ENCODE assay signal across 8 cellular contexts in the genomic region with DNA sequence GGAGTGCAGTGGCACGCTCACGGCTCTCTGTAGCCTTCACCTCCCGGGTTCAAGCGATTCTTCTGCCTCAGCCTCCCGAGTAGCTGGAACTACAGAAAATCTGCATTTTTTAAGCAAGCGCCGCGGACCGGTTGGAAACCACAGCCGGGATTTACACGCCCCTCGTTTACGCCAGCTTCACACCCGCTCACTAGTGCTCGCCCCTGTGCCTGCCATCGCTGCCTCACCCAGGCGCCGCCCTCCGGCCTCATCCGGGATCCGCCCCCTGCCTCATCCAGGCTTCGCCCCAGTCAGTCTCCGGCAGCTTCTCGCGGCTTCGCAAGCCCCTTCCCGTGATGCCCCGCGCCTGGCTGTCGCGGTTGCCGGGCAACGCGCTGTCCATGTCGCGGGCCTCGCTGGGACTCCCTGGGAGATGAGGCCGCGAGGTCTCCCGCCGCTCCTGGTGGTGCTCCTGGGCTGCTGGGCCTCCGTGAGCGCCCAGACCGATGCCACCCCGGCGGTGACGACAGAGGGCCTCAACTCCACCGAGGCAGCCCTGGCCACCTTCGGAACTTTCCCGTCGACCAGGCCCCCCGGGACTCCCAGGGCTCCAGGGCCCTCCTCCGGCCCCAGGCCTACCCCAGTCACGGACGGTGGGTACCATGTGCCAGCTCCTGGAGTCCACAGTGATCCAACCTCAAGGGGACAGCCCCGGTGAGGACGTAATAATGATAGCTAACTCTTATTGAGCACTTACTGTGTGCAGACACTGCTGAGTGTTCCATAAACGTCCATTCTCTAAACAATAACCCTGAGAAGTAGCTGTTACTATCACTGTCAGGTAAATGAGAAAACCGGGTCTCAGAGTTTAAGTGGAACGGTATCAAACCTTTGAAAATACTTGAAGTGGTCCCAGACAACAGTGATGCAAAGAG. TPM values are rescaled to one million over a fixed set of nuclear protein-coding genes. Genes with fewer than 3 reads are reported as not detected.
A peak's percentile ranks its signal among the peaks of the same experiment; 100 is the strongest.
DNase-seq lines count a peak whose midpoint lies in the region; ATAC-seq and TF ChIP-seq lines count a peak whose summit lies in the region.

Gene TCTN1, plus strand, starts transcription at position 359 of the 914 bp plus-strand sequence. Its CDS starts 54 bp downstream, at position 413.

- H2AFZ ChIP-seq in DND-41 (ENCODE audit: low read depth, low read length) (peak within 1 kb of the TSS; percentile 91), Karpas-422 (ENCODE audit: low read length) (peak within 1 kb of the TSS; percentile 93)

- peak within 1 kb of the TSS; percentile 65 for H3K9ac ChIP-seq in DND-41 (ENCODE audit: low read depth, low read length)
- peak within 1 kb of the TSS; percentile 84 for H3K9ac ChIP-seq in Karpas-422 (ENCODE audit: low read length)

- H3K36me3 ChIP-seq in DND-41 (ENCODE audit: insufficient read depth, low read length), result no peaks in the 10 kb centered on the region
- no peaks in the 10 kb centered on the region for H3K36me3 ChIP-seq in Karpas-422 (ENCODE audit: insufficient read depth, low read length)
- no peaks in the 10 kb centered on the region for H3K36me3 ChIP-seq in esophagus squamous epithelium

- WGBS in esophagus squamous epithelium, 2 donors, result 4 to 6% methylated on average over 9 to 22 of the region's 60 CpGs

- peak in 2 of 4 donors; percentile 16 to 65 for TF ChIP-seq POLR2A in esophagus squamous epithelium (IDR thresholded peaks at IDR 0.05)

- H3K9me3 ChIP-seq in DND-41 (ENCODE audit: insufficient read depth, low read length, severe bottlenecking), result no peaks in the 10 kb centered on the region
- H3K9me3 ChIP-seq in Karpas-422 (ENCODE audit: low read length), result no peaks in the 10 kb centered on the region
- no peaks in the 10 kb centered on the region for H3K9me3 ChIP-seq in esophagus squamous epithelium

- TF ChIP-seq CTCF in DND-41 (IDR thresholded peaks at IDR 0.05; ENCODE audit: borderline replicate concordance, extremely low read depth, low read length, poor library complexity, severe bottlenecking) (no peak), esophagus squamous epithelium (IDR thresholded peaks at IDR 0.05) (peak in 2 of 6 experiments; percentile 10 to 26)

- H3K4me3 Mint-ChIP-seq in activated T-helper 1 cell treated with anti-CD3 and anti-CD28 coated beads, Interleukin-12 subunit alpha, Interleukin-12 subunit beta, Interleukin-2, Interleukin-4 antibody, amounts not matched to agents 30 ng/mL and 10 ng/mL and 1 ng/mL, durations not matched to agents 14 hours and 24 hours and 36 hours, result peak within 1 kb of the TSS; percentile 83

- H3K27ac ChIP-seq in DND-41 (ENCODE audit: low read length) (peak within 1 kb of the TSS; percentile 80), Karpas-422 (ENCODE audit: low read length) (0 out of 2 replicates have a peak within 1 kb of the TSS, but pooled peaks have one; percentile 44), esophagus squamous epithelium (peak within 1 kb of the TSS; percentile 68 to 83 (median 75))

- peaks cover 4% of the 10 kb centered on the region for H3K27me3 Mint-ChIP-seq in activated T-helper 1 cell treated with anti-CD3 and anti-CD28 coated beads, Interleukin-12 subunit alpha, Interleukin-12 subunit beta, Interleukin-2, Interleukin-4 antibody, amounts not matched to agents 30 ng/mL and 10 ng/mL and 1 ng/mL, durations not matched to agents 14 hours and 24 hours and 36 hours (ENCODE audit: insufficient read depth)

- ATAC-seq in DND-41 (ENCODE audit: insufficient read depth, low read depth) (peak; percentile 100), GM21825 (IDR thresholded peaks at IDR 0.05; ENCODE audit: unreplicated experiment) (peak; percentile 91)

- intact Hi-C loops in activated T-helper 1 cell treated with anti-CD3 and anti-CD28 coated beads, Interleukin-12 subunit alpha, Interleukin-12 subunit beta, Interleukin-2, Interleukin-4 antibody, amounts not matched to agents 30 ng/mL and 10 ng/mL and 1 ng/mL, durations not matched to agents 14 hours and 24 hours and 36 hours (cut with micrococcal nuclease), result loop anchor here (1.0 to 2.0 kb wide), 6 partner anchors 9 to 146 kb away; partner anchors contain the start of genes FAM216A, GPN3, PPP1CC and PPTC7
- intact Hi-C loops in esophagus squamous epithelium (cut with DNase I), result no loop called here

- H3K79me2 ChIP-seq in DND-41 (ENCODE audit: insufficient read depth, low read length) (no peaks in the 10 kb centered on the region), Karpas-422 (ENCODE audit: low read length) (no peaks in the 10 kb centered on the region)

- H3K9me3 Mint-ChIP-seq in activated T-helper 1 cell treated with anti-CD3 and anti-CD28 coated beads, Interleukin-12 subunit alpha, Interleukin-12 subunit beta, Interleukin-2, Interleukin-4 antibody, amounts not matched to agents 30 ng/mL and 10 ng/mL and 1 ng/mL, durations not matched to agents 14 hours and 24 hours and 36 hours, result no peaks in the 10 kb centered on the region

- H3K27me3 ChIP-seq in DND-41 (ENCODE audit: insufficient read depth, low read length, poor library complexity), result no peaks in the 10 kb centered on the region
- H3K27me3 ChIP-seq in Karpas-422 (ENCODE audit: low read length), result no peaks in the 10 kb centered on the region
- no peaks in the 10 kb centered on the region for H3K27me3 ChIP-seq in esophagus squamous epithelium

- H3K27ac Mint-ChIP-seq in activated T-helper 1 cell treated with anti-CD3 and anti-CD28 coated beads, Interleukin-12 subunit alpha, Interleukin-12 subunit beta, Interleukin-2, Interleukin-4 antibody, amounts not matched to agents 30 ng/mL and 10 ng/mL and 1 ng/mL, durations not matched to agents 14 hours and 24 hours and 36 hours, result peak within 1 kb of the TSS; percentile 81

- no peaks in the 10 kb centered on the region for H3K36me3 Mint-ChIP-seq in activated T-helper 1 cell treated with anti-CD3 and anti-CD28 coated beads, Interleukin-12 subunit alpha, Interleukin-12 subunit beta, Interleukin-2, Interleukin-4 antibody, amounts not matched to agents 30 ng/mL and 10 ng/mL and 1 ng/mL, durations not matched to agents 14 hours and 24 hours and 36 hours (ENCODE audit: low read depth)

- H4K20me1 ChIP-seq in DND-41 (ENCODE audit: insufficient read depth, low read length) (no peaks in the 10 kb centered on the region), Karpas-422 (ENCODE audit: insufficient read depth, low read depth, low read length) (no peaks in the 10 kb centered on the region)

- H3K4me1 ChIP-seq in DND-41 (ENCODE audit: insufficient read depth, low read length) (peaks cover 20% of the 10 kb centered on the region), Karpas-422 (ENCODE audit: low read length) (peaks cover 30% of the 10 kb centered on the region), esophagus squamous epithelium (peaks cover 0 to 15% (median 8%) of the 10 kb centered on the region in 3 donors)

- H3K4me3 ChIP-seq in DND-41 (ENCODE audit: low read depth in 1 of 2, low read length in 2 of 2), result peak within 1 kb of the TSS; percentile 46 to 74; a peak in 3 of 4 replicates
- H3K4me3 ChIP-seq in Karpas-422 (ENCODE audit: low read length), result peak within 1 kb of the TSS; percentile 84
- peak within 1 kb of the TSS; percentile 57 to 81 (median 74) for H3K4me3 ChIP-seq in esophagus squamous epithelium

- DNase-seq in DND-41 (peak; percentile 99), Karpas-422 (peak; percentile 98), RKO (ENCODE audit: low spot score) (peak; percentile 96), esophagus squamous epithelium (lab: John Stamatoyannopoulos, UW) (peak; percentile 72), myocyte (ENCODE audit: low read depth) (peak; percentile 96)
- DNase-seq in activated T-helper 1 cell treated with anti-CD3 and anti-CD28 coated beads, Interleukin-12 subunit alpha, Interleukin-12 subunit beta, Interleukin-2, Interleukin-4 antibody, amounts not matched to agents 30 ng/mL and 10 ng/mL and 1 ng/mL, durations not matched to agents 14 hours and 24 hours and 36 hours (ENCODE audit: low spot score), result peak; percentile 98
- DNase-seq in stimulated activated CD8-positive, alpha-beta memory T cell treated with anti-CD3 and anti-CD28 coated beads, Interleukin-7, amount 100 ng/mL, for 4 hours (ENCODE audit: low read depth in 2 of 2), result peak; percentile 91 to 96

- H3K9me2 ChIP-seq in Karpas-422 (replicated peaks; ENCODE audit: insufficient read depth, low read length), result no peaks in the 10 kb centered on the region

- H3K4me1 Mint-ChIP-seq in activated T-helper 1 cell treated with anti-CD3 and anti-CD28 coated beads, Interleukin-12 subunit alpha, Interleukin-12 subunit beta, Interleukin-2, Interleukin-4 antibody, amounts not matched to agents 30 ng/mL and 10 ng/mL and 1 ng/mL, durations not matched to agents 14 hours and 24 hours and 36 hours (ENCODE audit: low read depth), result peaks cover 8% of the 10 kb centered on the region

- H3K4me2 ChIP-seq in DND-41 (ENCODE audit: insufficient read depth, low read length), result peak within 1 kb of the TSS; percentile 92
- peak within 1 kb of the TSS; percentile 89 for H3K4me2 ChIP-seq in Karpas-422 (ENCODE audit: low read depth, low read length, poor library complexity, severe bottlenecking)

RNA-seq across cellular contexts. Expression of gene TCTN1, which starts in this region (rescaled TPM):
- total RNA-seq in Karpas-422 (2014; rRNA removed; shearing (Covaris generic); ENCODE audit: low replicate concordance), result 31.0 and 31.3 TPM in 2 replicates
- 7.6 and 8.8 TPM in 2 replicates for total RNA-seq in activated T-helper 1 cell treated with anti-CD3 and anti-CD28 coated beads, Interleukin-12 subunit alpha, Interleukin-12 subunit beta, Interleukin-2, Interleukin-4 antibody, amounts not matched to agents 30 ng/mL and 10 ng/mL and 1 ng/mL, durations not matched to agents 14 hours and 24 hours and 36 hours
- 10 to 100 TPM in 2 of 4 donors, 1 to 10 TPM in 2; 4.4 to 15.6 (median 8.8) TPM for total RNA-seq in esophagus squamous epithelium
- 34.6 and 48.4 TPM in 2 replicates for total RNA-seq in myocyte
- 43.5 TPM for polyA plus RNA-seq in myocyte (2012)

Comparison
In these comparisons a context has a peak if more than half of its experiments do, and no peak if none do; other contexts are left out.
1. Peak in every context shown above with its lines: DNase-seq, ATAC-seq, H3K4me3 ChIP-seq and H3K27ac ChIP-seq.